In the genomic region with DNA sequence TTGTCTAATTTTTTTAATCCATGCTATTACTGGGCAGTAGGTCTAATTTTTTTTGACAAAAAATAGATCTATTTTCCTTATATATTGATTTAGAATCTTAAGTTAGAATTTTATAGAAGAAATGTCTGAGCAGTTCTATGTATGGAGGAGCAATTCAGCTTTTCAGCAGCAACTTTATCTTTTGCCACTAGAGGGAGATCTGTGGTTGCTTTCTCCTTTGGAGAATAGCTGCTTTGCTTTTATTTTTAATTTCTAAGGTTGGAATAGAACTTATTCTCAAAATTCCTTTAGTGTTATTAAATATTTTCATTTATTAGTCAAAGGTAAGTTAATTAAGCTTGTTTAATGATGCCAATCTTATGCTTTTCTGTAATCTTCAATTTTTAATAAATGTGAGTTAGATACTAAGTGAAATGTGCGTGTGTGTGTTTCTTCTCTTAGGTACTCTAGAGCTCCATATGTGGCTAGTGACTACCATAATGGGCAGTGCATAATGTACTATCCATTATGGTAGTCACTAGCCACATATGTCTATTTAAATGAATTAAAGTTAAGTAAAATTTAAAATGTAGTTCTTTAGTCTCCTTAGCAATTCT, we compare ENCODE assay signal across 1 cellular context.
A peak's percentile ranks its signal among the peaks of the same experiment; 100 is the strongest.
TF ChIP-seq lines count a peak whose summit lies in the region.

No MANE protein-coding gene starts in this region.

TF ChIP-seq in HEK293, 187 proteins besides CTCF, POLR2A, EP300 and RAD21 (continued from another document):
- TF ChIP-seq, protein P1, sequence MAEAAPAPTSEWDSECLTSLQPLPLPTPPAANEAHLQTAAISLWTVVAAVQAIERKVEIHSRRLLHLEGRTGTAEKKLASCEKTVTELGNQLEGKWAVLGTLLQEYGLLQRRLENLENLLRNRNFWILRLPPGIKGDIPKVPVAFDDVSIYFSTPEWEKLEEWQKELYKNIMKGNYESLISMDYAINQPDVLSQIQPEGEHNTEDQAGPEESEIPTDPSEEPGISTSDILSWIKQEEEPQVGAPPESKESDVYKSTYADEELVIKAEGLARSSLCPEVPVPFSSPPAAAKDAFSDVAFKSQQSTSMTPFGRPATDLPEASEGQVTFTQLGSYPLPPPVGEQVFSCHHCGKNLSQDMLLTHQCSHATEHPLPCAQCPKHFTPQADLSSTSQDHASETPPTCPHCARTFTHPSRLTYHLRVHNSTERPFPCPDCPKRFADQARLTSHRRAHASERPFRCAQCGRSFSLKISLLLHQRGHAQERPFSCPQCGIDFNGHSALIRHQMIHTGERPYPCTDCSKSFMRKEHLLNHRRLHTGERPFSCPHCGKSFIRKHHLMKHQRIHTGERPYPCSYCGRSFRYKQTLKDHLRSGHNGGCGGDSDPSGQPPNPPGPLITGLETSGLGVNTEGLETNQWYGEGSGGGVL (tag by site-specific recombination; IDR thresholded peaks at IDR 0.05) = no peak
- TF ChIP-seq HOXA7 (CRISPR knock-in tag; IDR thresholded peaks at IDR 0.05; ENCODE audit: borderline replicate concordance) (no peak), ZNF768 (tag by site-specific recombination; IDR thresholded peaks at IDR 0.05) (no peak), ZNF391 (tag by site-specific recombination; IDR thresholded peaks at IDR 0.05; ENCODE audit: borderline replicate concordance, low read depth) (no peak), ZNF302 (tag by site-specific recombination; IDR thresholded peaks at IDR 0.05; ENCODE audit: low read depth) (no peak), PRDM1 (tag by site-specific recombination; IDR thresholded peaks at IDR 0.05) (0 out of 2 replicates have a peak, but pooled peaks have one; percentile 32), ZNF174 (tag by site-specific recombination; IDR thresholded peaks at IDR 0.05) (no peak)
- TF ChIP-seq, protein P2, sequence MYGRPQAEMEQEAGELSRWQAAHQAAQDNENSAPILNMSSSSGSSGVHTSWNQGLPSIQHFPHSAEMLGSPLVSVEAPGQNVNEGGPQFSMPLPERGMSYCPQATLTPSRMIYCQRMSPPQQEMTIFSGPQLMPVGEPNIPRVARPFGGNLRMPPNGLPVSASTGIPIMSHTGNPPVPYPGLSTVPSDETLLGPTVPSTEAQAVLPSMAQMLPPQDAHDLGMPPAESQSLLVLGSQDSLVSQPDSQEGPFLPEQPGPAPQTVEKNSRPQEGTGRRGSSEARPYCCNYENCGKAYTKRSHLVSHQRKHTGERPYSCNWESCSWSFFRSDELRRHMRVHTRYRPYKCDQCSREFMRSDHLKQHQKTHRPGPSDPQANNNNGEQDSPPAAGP (tag by site-specific recombination; IDR thresholded peaks at IDR 0.05) = no peak
TF ChIP-seq in HEK293: peak in this region for 2.
